8 cellular contexts compared by ENCODE assay signal in the genomic region with DNA sequence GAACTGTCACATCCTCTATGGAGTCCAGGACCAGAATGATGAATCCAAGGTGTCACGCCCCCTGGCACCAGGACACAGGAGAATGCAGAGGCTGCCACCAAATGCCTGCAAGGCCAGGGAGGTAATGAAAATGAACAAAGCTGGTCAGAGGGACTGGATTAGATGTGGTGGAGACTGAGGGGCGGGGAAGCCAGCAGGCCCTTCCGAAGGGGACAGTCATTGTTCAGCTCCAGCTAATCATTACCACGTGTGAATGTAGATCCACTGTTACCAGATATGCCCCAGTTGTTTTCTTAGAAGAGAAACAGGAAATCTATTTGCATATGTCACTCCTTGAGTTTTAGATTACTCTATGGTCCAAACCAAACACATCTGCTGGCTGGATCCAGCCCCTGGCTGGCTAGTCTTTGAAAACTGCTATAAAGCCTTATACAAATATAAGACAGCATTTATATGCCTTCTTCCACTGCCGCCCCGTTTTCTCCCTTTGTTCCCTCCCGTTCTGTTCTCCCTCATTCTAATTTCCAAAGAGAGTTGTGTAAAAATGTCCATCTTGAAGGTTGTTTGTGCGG. TPM values are rescaled to one million over a fixed set of nuclear protein-coding genes. Genes with fewer than 3 reads are reported as not detected.
DNase-seq lines count a peak whose midpoint lies in the region; ATAC-seq and TF ChIP-seq lines count a peak whose summit lies in the region.

No MANE protein-coding gene starts in this region.

- DNase-seq in AG09319 (ENCODE audit: extremely low read depth, low read depth) (peak; percentile 31), GM19240 (ENCODE audit: insufficient read length, low spot score) (peak; percentile 51), epithelial cell of proximal tubule (ENCODE audit: low read depth) (peak; percentile 49), NOMO-1 treated with DMSO at 0.1 percent for 48 hours (lab: John Stamatoyannopoulos, UW; ENCODE audit: unreplicated experiment) (no peak)
- no peak for DNase-seq in activated CD8-positive, alpha-beta T cell treated with anti-CD3 and anti-CD28 coated beads for 36 hours

- H3K27ac Mint-ChIP-seq in activated CD8-positive, alpha-beta T cell treated with anti-CD3 and anti-CD28 coated beads for 36 hours: no peak overlapping the region

- H3K36me3 Mint-ChIP-seq in activated CD8-positive, alpha-beta T cell treated with anti-CD3 and anti-CD28 coated beads for 36 hours (ENCODE audit: low read depth): no peaks in the 10 kb centered on the region

- H3K9me3 Mint-ChIP-seq in activated CD8-positive, alpha-beta T cell treated with anti-CD3 and anti-CD28 coated beads for 36 hours: no peaks in the 10 kb centered on the region

- no peak for TF ChIP-seq CTCF in AG09319 (IDR thresholded peaks at IDR 0.05; ENCODE audit: low read depth, low read length)
- TF ChIP-seq CTCF in epithelial cell of proximal tubule (conservative IDR thresholded peaks at IDR 0.05; ENCODE audit: low read depth, low read length): no peak
- no peak for TF ChIP-seq CTCF in activated CD8-positive, alpha-beta T cell treated with anti-CD3 and anti-CD28 coated beads for 36 hours (IDR thresholded peaks at IDR 0.05)

- CTCF ChIA-PET in activated CD8-positive, alpha-beta T cell treated with anti-CD3 and anti-CD28 coated beads for 36 hours (lab: Charles Lee): interaction anchor here (1.7 kb wide), 1 partner anchor 14 kb away, joined by 4 read pairs; a partner anchor contains a TSS

- no peak overlapping the region for H3K4me3 Mint-ChIP-seq in activated CD8-positive, alpha-beta T cell treated with anti-CD3 and anti-CD28 coated beads for 36 hours

- POLR2A ChIA-PET in activated CD8-positive, alpha-beta T cell treated with anti-CD3 and anti-CD28 coated beads for 36 hours (lab: Charles Lee): interaction anchor here (0.6 kb wide), 1 partner anchor 17 kb away, joined by 4 read pairs; no protein-coding TSS in a partner anchor

- intact Hi-C loops in activated CD8-positive, alpha-beta T cell treated with anti-CD3 and anti-CD28 coated beads for 36 hours (cut with micrococcal nuclease): no loop called here

- no peak overlapping the region for H3K4me3 ChIP-seq in epithelial cell of proximal tubule (ENCODE audit: low read depth, low read length)

- H3K4me1 Mint-ChIP-seq in activated CD8-positive, alpha-beta T cell treated with anti-CD3 and anti-CD28 coated beads for 36 hours (ENCODE audit: low read depth): no peaks in the 10 kb centered on the region

- ATAC-seq in HG03442 (IDR thresholded peaks at IDR 0.05; ENCODE audit: unreplicated experiment) (peak; percentile 58), HG03039 (IDR thresholded peaks at IDR 0.05; ENCODE audit: unreplicated experiment) (no peak), GM19455 (IDR thresholded peaks at IDR 0.05; ENCODE audit: unreplicated experiment) (no peak)
- ATAC-seq in activated CD8-positive, alpha-beta T cell treated with anti-CD3 and anti-CD28 coated beads for 36 hours: no peak

- peaks cover 4% of the 10 kb centered on the region for H3K27me3 Mint-ChIP-seq in activated CD8-positive, alpha-beta T cell treated with anti-CD3 and anti-CD28 coated beads for 36 hours

RNA-seq across cellular contexts. Expression of a gene that starts 14.4 kb away (rescaled TPM):
- 0.14 and 17.0 TPM in 2 replicates for total RNA-seq in epithelial cell of proximal tubule
- total RNA-seq in activated CD8-positive, alpha-beta T cell treated with anti-CD3 and anti-CD28 coated beads for 36 hours: not detected

RNA-seq across cellular contexts. Expression of a gene that starts 30.2 kb away (rescaled TPM):
- total RNA-seq in epithelial cell of proximal tubule: not detected in 2 replicates
- not detected for total RNA-seq in activated CD8-positive, alpha-beta T cell treated with anti-CD3 and anti-CD28 coated beads for 36 hours

RNA-seq across cellular contexts. Expression of a gene that starts 52.4 kb away (rescaled TPM):
- total RNA-seq in epithelial cell of proximal tubule: not detected in 2 replicates
- not detected for total RNA-seq in activated CD8-positive, alpha-beta T cell treated with anti-CD3 and anti-CD28 coated beads for 36 hours

Comparison
In these comparisons a context has a peak if more than half of its experiments do, and no peak if none do; other contexts are left out.
1. DNase-seq: peak in AG09319 (single experiment), GM19240 (single experiment) and epithelial cell of proximal tubule (single experiment); none in activated CD8-positive, alpha-beta T cell treated with anti-CD3 and anti-CD28 coated beads for 36 hours (single experiment) and NOMO-1 treated with DMSO at 0.1 percent for 48 hours (single experiment).